ENCODE assay signal across 16 cellular contexts in the genomic region with DNA sequence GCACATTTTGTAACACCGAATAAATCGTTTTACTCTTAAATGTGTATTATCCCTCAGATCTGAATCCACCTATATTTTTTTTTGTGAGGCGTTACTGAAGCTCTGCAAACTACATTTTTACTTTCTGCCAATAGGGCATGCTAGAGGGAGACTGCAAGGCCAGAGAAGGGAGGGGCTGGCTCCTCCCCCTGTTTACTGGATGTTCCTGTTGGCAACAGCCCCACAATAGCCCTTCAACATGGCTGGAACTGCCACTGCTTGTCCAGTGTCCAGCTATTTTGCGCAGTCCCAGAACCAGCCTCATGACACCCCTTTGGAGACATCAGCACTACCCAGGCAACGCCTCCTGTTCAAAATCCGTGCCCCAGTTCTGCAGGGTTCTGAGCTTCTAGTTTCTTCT.
DNase-seq lines count a peak whose midpoint lies in the region; TF ChIP-seq lines count a peak whose summit lies in the region.
"Had no signal": no experiment of that assay in that cellular context is flagged by ENCODE, and none has a peak within 500 bp of the region (broad histone marks: within the 10 kb centered on the region; RNA-seq: fewer than 3 reads in every experiment).

No MANE protein-coding gene starts in this region.

- H3K9me2 ChIP-seq in SK-N-SH: no peaks in the 10 kb centered on the region

- H2AK5ac ChIP-seq in H9 (ENCODE audit: insufficient read length, low read length): no peak overlapping the region

- no peak overlapping the region for H2BK15ac ChIP-seq in H9 (ENCODE audit: low read depth, low read length)

- no peaks in the 10 kb centered on the region for H3K23me2 ChIP-seq in H9 (ENCODE audit: insufficient read length, low read depth, low read length, poor library complexity, severe bottlenecking)

- no peak overlapping the region for H4K91ac ChIP-seq in H9 (ENCODE audit: insufficient read length, low read depth, low read length)

- H2AFZ ChIP-seq in H9 (ENCODE audit: low read length) (no peak overlapping the region), SK-N-SH (ENCODE audit: low read depth) (no peak overlapping the region)
- H2AFZ ChIP-seq: PC-9 had no signal

- H3K4ac ChIP-seq in H9 (ENCODE audit: low read depth, low read length): no peak overlapping the region; the same call in 1 of the 2 replicates

- H3F3A ChIP-seq in SK-N-SH (replicated peaks; ENCODE audit: insufficient read depth): no peaks in the 10 kb centered on the region

- H2BK120ac ChIP-seq in H9 (ENCODE audit: low read depth, low read length, poor library complexity, severe bottlenecking): no peak overlapping the region

- 0 out of 2 replicates have a peak overlapping the region, but pooled peaks have one; percentile 16 for H3K14ac ChIP-seq in H9 (ENCODE audit: insufficient read depth, low read length)

- no peak overlapping the region for H3K23ac ChIP-seq in H9 (ENCODE audit: insufficient read length, low read depth, low read length)

- CTCF ChIA-PET in SK-N-SH (lab: Yijun Ruan, JAX): no interaction called here

- TF ChIP-seq CTCF in H9 (conservative IDR thresholded peaks at IDR 0.05) (peak; percentile 49), SK-N-SH (IDR thresholded peaks at IDR 0.05) (no peak)

- H2BK20ac ChIP-seq in H9 (ENCODE audit: low read depth, low read length, poor library complexity, severe bottlenecking): no peak overlapping the region

- H3K4me1 Mint-ChIP-seq in H9: peaks cover 4% of the 10 kb centered on the region in 2 experiments; a peak in 3 of 4 replicates

- H3K9me3 Mint-ChIP-seq in H9: no peaks in the 10 kb centered on the region
- H3K9me3 Mint-ChIP-seq: naive thymus-derived CD4-positive, alpha-beta T cell had no signal

- H3K56ac ChIP-seq in H9 (ENCODE audit: insufficient read length, low read depth, low read length): no peak overlapping the region

- DNase-seq in A172 (ENCODE audit: low spot score) (peak; percentile 33), H9 (peak; percentile 69), SK-N-SH (peak; percentile 15), hippocampal formation (lab: John Stamatoyannopoulos, UW) (peak; percentile 0 to 23), LoVo (ENCODE audit: low spot score) (no peak), NCI-H526 treated with DMSO at 0.1 percent for 48 hours (lab: John Stamatoyannopoulos, UW) (no peak), activated T-cell treated with anti-CD3 and anti-CD28 coated beads for 4 hours (no peak), NCI-H1694 treated with DMSO at 0.1 percent for 48 hours (lab: John Stamatoyannopoulos, UW) (no peak)
- DNase-seq: activated CD4-positive, alpha-beta T cell treated with anti-CD3 and anti-CD28 coated beads for 4 hours; activated T-cell treated with anti-CD3 and anti-CD28 coated beads, Interleukin-2, amount 50 U/mL, for 48 hours; AML-193; naive thymus-derived CD4-positive, alpha-beta T cell; NCI-H2029; stimulated activated CD4-positive, alpha-beta T cell treated with anti-CD3 and anti-CD28 coated beads, Interleukin-4, amount 100 ng/mL, for 1 hour; T-helper 2 cell had no signal

- no peak overlapping the region; a peak in 1 of 7 replicates for H3K27ac Mint-ChIP-seq in H9
- H3K27ac Mint-ChIP-seq: naive thymus-derived CD4-positive, alpha-beta T cell had no signal

- no peak for TF ChIP-seq RAD21 in SK-N-SH (IDR thresholded peaks at IDR 0.05; ENCODE audit: low read length)

- no peak overlapping the region for H3K4me3 ChIP-seq in SK-N-SH (ENCODE audit: low read depth in 2 of 2, low read length in 1 of 2)
- H3K4me3 ChIP-seq: PC-9 had no signal

- H3K36me3 Mint-ChIP-seq in H9 (ENCODE audit: insufficient read depth in 1 of 3, low read depth in 3 of 3): no peaks in the 10 kb centered on the region

- POLR2A ChIA-PET in SK-N-SH (lab: Yijun Ruan, JAX): interaction anchor here (0.7 kb wide), 1 partner anchor 23 kb away, joined by 3 read pairs; no protein-coding TSS in a partner anchor

- H3K4me3 Mint-ChIP-seq in H9: no peak overlapping the region
- H3K4me3 Mint-ChIP-seq: naive thymus-derived CD4-positive, alpha-beta T cell had no signal

- WGBS in H9 (ENCODE audit: extremely low coverage, insufficient read length, low lambda C conversion rate): no CpG with 5 or more reads among the region's 6 CpGs
- 79% methylated on average over 6 of the region's 6 CpGs for WGBS in SK-N-SH (ENCODE audit: low lambda C conversion rate)

- H3K27ac ChIP-seq in H9 (ENCODE audit: insufficient read length, low read depth, low read length) (no peak overlapping the region), SK-N-SH (ENCODE audit: low read depth in 2 of 2, low read length in 1 of 2) (no peak overlapping the region)
- H3K27ac ChIP-seq: PC-9 had no signal

- no peak overlapping the region for H4K8ac ChIP-seq in H9 (replicated peaks; ENCODE audit: insufficient read length, low read depth, low read length)

- H3K4me2 ChIP-seq in H9 (ENCODE audit: insufficient read depth, insufficient read length, low read length): no peak overlapping the region
- no peak overlapping the region for H3K4me2 ChIP-seq in SK-N-SH
- H3K4me2 ChIP-seq: PC-9 had no signal

- H3K36me3 ChIP-seq in SK-N-SH (replicated peaks in 1 of 2; ENCODE audit: control insufficient read depth in 1 of 2, insufficient read depth in 2 of 2, low read length in 1 of 2): no peaks in the 10 kb centered on the region

- H2BK12ac ChIP-seq in H9 (ENCODE audit: insufficient read length, low read depth, low read length): no peak overlapping the region

- H3T11ph ChIP-seq in H9 (ENCODE audit: low read length): no peak overlapping the region

- no peaks in the 10 kb centered on the region for H3K79me1 ChIP-seq in H9 (ENCODE audit: insufficient read depth, low read depth, low read length, poor library complexity, severe bottlenecking)

- H3K9ac ChIP-seq in H9 (ENCODE audit: extremely low read depth, insufficient read length, low read length) (no peak overlapping the region), SK-N-SH (no peak overlapping the region)

- H4K20me1 ChIP-seq in H9 (ENCODE audit: control insufficient read depth, insufficient read depth, insufficient read length) (no peaks in the 10 kb centered on the region), SK-N-SH (ENCODE audit: insufficient read depth) (no peaks in the 10 kb centered on the region)

- H3K79me2 ChIP-seq in H9 (ENCODE audit: insufficient read depth, low read length) (no peaks in the 10 kb centered on the region), SK-N-SH (ENCODE audit: insufficient read depth) (no peaks in the 10 kb centered on the region)

- H3K18ac ChIP-seq in H9 (ENCODE audit: insufficient read length, low read depth, low read length): peak overlapping the region; percentile 83

- H3K27me3 ChIP-seq in H9 (ENCODE audit: insufficient read depth, low read length) (no peaks in the 10 kb centered on the region), SK-N-SH (ENCODE audit: insufficient read depth) (no peaks in the 10 kb centered on the region)

- no peaks in the 10 kb centered on the region for H3K27me3 Mint-ChIP-seq in H9 (ENCODE audit: low read depth)

- no peaks in the 10 kb centered on the region for H3K4me1 ChIP-seq in H9 (ENCODE audit: insufficient read depth, low read length)
- no peaks in the 10 kb centered on the region for H3K4me1 ChIP-seq in SK-N-SH (ENCODE audit: control insufficient read depth in 1 of 2, insufficient read depth in 2 of 2, low read depth in 1 of 2, low read length in 1 of 2)

- no peak overlapping the region for H2BK5ac ChIP-seq in H9 (ENCODE audit: insufficient read length, low read length)

- H3K9me3 ChIP-seq in H9 (ENCODE audit: control insufficient read depth, low read depth, low read length) (no peaks in the 10 kb centered on the region), SK-N-SH (no peaks in the 10 kb centered on the region)

- no peak overlapping the region for H4K5ac ChIP-seq in H9 (ENCODE audit: insufficient read length, low read depth, low read length)

- no peak for TF ChIP-seq EP300 in SK-N-SH (IDR thresholded peaks at IDR 0.05; ENCODE audit: borderline replicate concordance in 1 of 2, low read depth in 1 of 2, low read length in 1 of 2)

TF ChIP-seq in SK-N-SH, 30 proteins besides CTCF, POLR2A, EP300 and RAD21 (continues in another document):
- no peak for TF ChIP-seq FOXJ3 (CRISPR knock-in tag; IDR thresholded peaks at IDR 0.05)
- TF ChIP-seq EZH2phosphoT487 (IDR thresholded peaks at IDR 0.05; ENCODE audit: borderline replicate concordance, low read depth): no peak
- TF ChIP-seq SMC3 (IDR thresholded peaks at IDR 0.05; ENCODE audit: low read depth, low read length): no peak
- no peak for TF ChIP-seq RFX5 (IDR thresholded peaks at IDR 0.05; ENCODE audit: low read length)
- TF ChIP-seq, protein P1, sequence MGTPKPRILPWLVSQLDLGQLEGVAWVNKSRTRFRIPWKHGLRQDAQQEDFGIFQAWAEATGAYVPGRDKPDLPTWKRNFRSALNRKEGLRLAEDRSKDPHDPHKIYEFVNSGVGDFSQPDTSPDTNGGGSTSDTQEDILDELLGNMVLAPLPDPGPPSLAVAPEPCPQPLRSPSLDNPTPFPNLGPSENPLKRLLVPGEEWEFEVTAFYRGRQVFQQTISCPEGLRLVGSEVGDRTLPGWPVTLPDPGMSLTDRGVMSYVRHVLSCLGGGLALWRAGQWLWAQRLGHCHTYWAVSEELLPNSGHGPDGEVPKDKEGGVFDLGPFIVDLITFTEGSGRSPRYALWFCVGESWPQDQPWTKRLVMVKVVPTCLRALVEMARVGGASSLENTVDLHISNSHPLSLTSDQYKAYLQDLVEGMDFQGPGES (IDR thresholded peaks at IDR 0.05; ENCODE audit: low read depth, low read length): no peak
- TF ChIP-seq, protein P2, sequence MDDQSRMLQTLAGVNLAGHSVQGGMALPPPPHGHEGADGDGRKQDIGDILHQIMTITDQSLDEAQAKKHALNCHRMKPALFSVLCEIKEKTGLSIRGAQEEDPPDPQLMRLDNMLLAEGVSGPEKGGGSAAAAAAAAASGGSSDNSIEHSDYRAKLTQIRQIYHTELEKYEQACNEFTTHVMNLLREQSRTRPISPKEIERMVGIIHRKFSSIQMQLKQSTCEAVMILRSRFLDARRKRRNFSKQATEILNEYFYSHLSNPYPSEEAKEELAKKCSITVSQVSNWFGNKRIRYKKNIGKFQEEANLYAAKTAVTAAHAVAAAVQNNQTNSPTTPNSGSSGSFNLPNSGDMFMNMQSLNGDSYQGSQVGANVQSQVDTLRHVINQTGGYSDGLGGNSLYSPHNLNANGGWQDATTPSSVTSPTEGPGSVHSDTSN (IDR thresholded peaks at IDR 0.05): no peak
- no peak for TF ChIP-seq CHD2 (IDR thresholded peaks at IDR 0.05; ENCODE audit: low read length, partially characterized antibody)
- TF ChIP-seq, protein P3, sequence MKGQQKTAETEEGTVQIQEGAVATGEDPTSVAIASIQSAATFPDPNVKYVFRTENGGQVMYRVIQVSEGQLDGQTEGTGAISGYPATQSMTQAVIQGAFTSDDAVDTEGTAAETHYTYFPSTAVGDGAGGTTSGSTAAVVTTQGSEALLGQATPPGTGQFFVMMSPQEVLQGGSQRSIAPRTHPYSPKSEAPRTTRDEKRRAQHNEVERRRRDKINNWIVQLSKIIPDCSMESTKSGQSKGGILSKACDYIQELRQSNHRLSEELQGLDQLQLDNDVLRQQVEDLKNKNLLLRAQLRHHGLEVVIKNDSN (IDR thresholded peaks at IDR 0.05; ENCODE audit: borderline replicate concordance, low read depth): no peak
- TF ChIP-seq NFIC (IDR thresholded peaks at IDR 0.05; ENCODE audit: borderline replicate concordance): no peak
- no peak for TF ChIP-seq ELF1 (IDR thresholded peaks at IDR 0.05)
- no peak for TF ChIP-seq YY1 (IDR thresholded peaks at IDR 0.05; ENCODE audit: low read depth)

Comparison
In these comparisons a context has a peak if more than half of its experiments do, and no peak if none do; other contexts are left out.
1. DNase-seq: peak in A172 (single experiment), H9 (single experiment), SK-N-SH (single experiment) and hippocampal formation (2 of 2); none in LoVo (single experiment), NCI-H526 treated with DMSO at 0.1 percent for 48 hours (single experiment), activated T-cell treated with anti-CD3 and anti-CD28 coated beads for 4 hours (single experiment) and NCI-H1694 treated with DMSO at 0.1 percent for 48 hours (single experiment).